In genomic region chr15:36880226-36880912, GRCh38 we compare ENCODE assay signal across 16 cellular contexts.
DNase-seq lines count a peak whose midpoint lies in the region; ATAC-seq and TF ChIP-seq lines count a peak whose summit lies in the region.
"Had no signal": no experiment of that assay in that cellular context is flagged by ENCODE, and none has a peak within 500 bp of the region (broad histone marks: within the 10 kb centered on the region; RNA-seq: fewer than 3 reads in every experiment).

No MANE protein-coding gene starts in this region.

- no peaks in the 10 kb centered on the region for H3K36me3 ChIP-seq in H7 (replicated peaks; ENCODE audit: control insufficient read depth, insufficient read depth, low read length)
- no peaks in the 10 kb centered on the region for H3K36me3 ChIP-seq in body of pancreas (replicated peaks in 1 of 2; ENCODE audit: insufficient read depth in 1 of 2, low read depth in 2 of 2)
- no peaks in the 10 kb centered on the region for H3K36me3 ChIP-seq in iPS DF 6.9 (ENCODE audit: control insufficient read depth, insufficient read depth, low read length)
- no peaks in the 10 kb centered on the region for H3K36me3 ChIP-seq in neural cell (ENCODE audit: insufficient read depth, low read length)
- H3K36me3 ChIP-seq: uterus had no signal

- no peak overlapping the region for H3K9ac ChIP-seq in neural cell (ENCODE audit: low read length)

- CTCF ChIA-PET in RWPE1 (lab: Yijun Ruan, JAX): no interaction called here

- H2AFZ ChIP-seq in neural cell (ENCODE audit: low read depth, low read length): no peak overlapping the region

- H3K4me2 ChIP-seq in neural cell (ENCODE audit: low read length): no peak overlapping the region

- H3K27me3 ChIP-seq in H7 (ENCODE audit: control insufficient read depth, insufficient read depth, low read length) (peaks cover 86% of the 10 kb centered on the region), body of pancreas (peaks cover 7 to 18% of the 10 kb centered on the region in 2 donors), iPS DF 6.9 (ENCODE audit: control insufficient read depth, insufficient read depth, low read length) (peaks cover 62% of the 10 kb centered on the region), neural cell (ENCODE audit: insufficient read depth, low read depth, low read length) (peaks cover 64% of the 10 kb centered on the region)
- H3K27me3 ChIP-seq: uterus had no signal

- H3K27ac ChIP-seq in body of pancreas (no peak overlapping the region), iPS DF 6.9 (ENCODE audit: low read length) (no peak overlapping the region), neural cell (ENCODE audit: low read length) (no peak overlapping the region), RWPE1 (no peak overlapping the region)
- H3K27ac ChIP-seq: uterus, VCaP had no signal

- H3K4me1 ChIP-seq in body of pancreas (peaks cover 5% of the 10 kb centered on the region), iPS DF 6.9 (ENCODE audit: control insufficient read depth, insufficient read depth, low read length) (no peaks in the 10 kb centered on the region; the same call in 1 of the 2 replicates)
- H3K4me1 ChIP-seq: uterus had no signal

- peak; percentile 25 for ATAC-seq in body of pancreas
- ATAC-seq: natural killer cell treated with Interleukin-12 subunit alpha and Interleukin-12 subunit beta and Interleukin-15 and Interleukin-18, amount 100 ng/mL, for 72 hours; stimulated activated naive CD8-positive, alpha-beta T cell treated with anti-CD3 and anti-CD28 coated beads, Interleukin-15, Interleukin-2, amounts not matched to agents 100 U/mL and 50 U/mL, for 24 hours had no signal

- no peaks in the 10 kb centered on the region for H3K9me2 ChIP-seq in neural cell (ENCODE audit: insufficient read depth, low read length)

- TF ChIP-seq CTCF in body of pancreas (IDR thresholded peaks at IDR 0.05): no peak
- no peak for TF ChIP-seq CTCF in neural cell (IDR thresholded peaks at IDR 0.05; ENCODE audit: poor library complexity, severe bottlenecking)
- TF ChIP-seq CTCF in RWPE1 (conservative IDR thresholded peaks at IDR 0.05; ENCODE audit: low read depth): no peak

- peaks cover 2% of the 10 kb centered on the region for H3K79me2 ChIP-seq in neural cell (replicated peaks; ENCODE audit: insufficient read depth, low read length)

- DNase-seq in H7: peak; percentile 79
- peak in 2 of 4 donors; percentile 24 to 25 for DNase-seq in body of pancreas
- DNase-seq in iPS DF 6.9 (ENCODE audit: low read depth, low spot score): no peak
- no peak for DNase-seq in NCI-H748 (lab: John Stamatoyannopoulos, UW; ENCODE audit: unreplicated experiment)
- DNase-seq in RWPE1 (ENCODE audit: low spot score): no peak
- no peak for DNase-seq in glomerular visceral epithelial cell (ENCODE audit: extremely low spot score)
- DNase-seq in superior temporal gyrus (ENCODE audit: extremely low spot score): no peak
- DNase-seq: AML-193; foreskin melanocyte; NCI-H2171; stimulated activated naive CD8-positive, alpha-beta T cell treated with anti-CD3 and anti-CD28 coated beads, Interleukin-15, Interleukin-2, amounts not matched to agents 100 U/mL and 50 U/mL, for 24 hours; SW 1271; uterus had no signal

- H3F3A ChIP-seq in neural cell (ENCODE audit: insufficient read depth, low read length, poor library complexity, severe bottlenecking): no peaks in the 10 kb centered on the region

- intact Hi-C loops in body of pancreas (cut with DNase I): loop anchor here (5.0 kb wide), 1 partner anchor 252 kb away; no protein-coding TSS in a partner anchor

- H4K20me1 ChIP-seq in neural cell (ENCODE audit: insufficient read depth): no peaks in the 10 kb centered on the region

- no peak for TF ChIP-seq POLR2A in body of pancreas (IDR thresholded peaks at IDR 0.05)

- 5 to 15% methylated on average over 20 to 50 of the region's 51 CpGs for WGBS in body of pancreas, 2 donors
- WGBS in iPS DF 6.9 (ENCODE audit: insufficient coverage, insufficient read length): no CpG with 5 or more reads among the region's 51 CpGs

- H3K4me3 ChIP-seq in H7 (ENCODE audit: insufficient read depth, low read depth, low read length) (peak overlapping the region; percentile 27; the same call in 1 of the 2 replicates), body of pancreas (no peak overlapping the region), iPS DF 6.9 (ENCODE audit: low read length) (peak overlapping the region; percentile 26; the same call in 1 of the 2 replicates), neural cell (ENCODE audit: low read length) (peak overlapping the region; percentile 55)
- H3K4me3 ChIP-seq: uterus had no signal

- H3K9me3 ChIP-seq in body of pancreas (no peaks in the 10 kb centered on the region), iPS DF 6.9 (ENCODE audit: control insufficient read depth, insufficient read depth, low read length) (no peaks in the 10 kb centered on the region), neural cell (ENCODE audit: low read length) (no peaks in the 10 kb centered on the region)
- H3K9me3 ChIP-seq: uterus had no signal

- POLR2A ChIA-PET in RWPE1 (lab: Yijun Ruan, JAX; ENCODE audit: low non-redundant PET): no interaction called here

- no peak for TF ChIP-seq RAD21 in neural cell (conservative IDR thresholded peaks at IDR 0.05)

- no peak for TF ChIP-seq EP300 in neural cell (conservative IDR thresholded peaks at IDR 0.05; ENCODE audit: poor library complexity, severe bottlenecking)

TF ChIP-seq in neural cell, 6 proteins besides CTCF, POLR2A, EP300 and RAD21:
- TF ChIP-seq MXI1 (conservative IDR thresholded peaks at IDR 0.05; ENCODE audit: poor library complexity, severe bottlenecking) (no peak), POLR2AphosphoS5 (IDR thresholded peaks at IDR 0.05) (peak; percentile 35)

Comparison
In these comparisons a context has a peak if more than half of its experiments do, and no peak if none do; other contexts are left out.
1. H3K4me3 ChIP-seq: peak in H7 (single experiment), iPS DF 6.9 (single experiment) and neural cell (single experiment); none in body of pancreas (0 of 2).